13 cellular contexts compared by ENCODE assay signal in the genomic region with DNA sequence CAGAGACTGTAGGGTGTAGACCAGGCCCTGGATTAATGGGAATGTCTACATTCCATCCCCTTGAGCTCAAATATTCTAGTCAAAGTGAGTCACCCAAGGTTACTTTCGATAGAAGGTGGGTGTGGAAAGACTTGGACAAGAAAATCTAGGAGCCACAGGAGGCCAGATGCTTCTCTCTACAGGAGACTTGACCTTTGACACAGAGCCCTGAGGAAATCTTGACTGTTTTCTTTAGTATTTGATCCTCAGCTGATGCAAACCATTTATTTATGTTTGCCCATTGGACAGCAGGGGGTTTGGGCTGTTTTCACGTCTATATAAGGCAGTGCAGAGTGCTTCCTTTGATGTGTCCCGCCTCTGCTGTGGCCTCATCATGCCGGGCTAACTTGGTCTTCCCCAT. TPM values are rescaled to one million over a fixed set of nuclear protein-coding genes. Genes with fewer than 3 reads are reported as not detected.
DNase-seq lines count a peak whose midpoint lies in the region; ATAC-seq, FAIRE-seq and TF ChIP-seq lines count a peak whose summit lies in the region.
"Had no signal": no experiment of that assay in that cellular context is flagged by ENCODE, and none has a peak within 500 bp of the region (broad histone marks: within the 10 kb centered on the region; RNA-seq: fewer than 3 reads in every experiment).

No MANE protein-coding gene starts in this region.

- H3K9me3 ChIP-seq in Karpas-422 (ENCODE audit: low read length), result no peaks in the 10 kb centered on the region
- H3K9me3 ChIP-seq: ascending aorta, left ventricle myocardium inferior, ovary had no signal

- no peak overlapping the region for H3K9ac ChIP-seq in Karpas-422 (ENCODE audit: low read length)

- no peaks in the 10 kb centered on the region for H4K20me1 ChIP-seq in Karpas-422 (ENCODE audit: insufficient read depth, low read depth, low read length)

- H3K36me3 ChIP-seq in Karpas-422 (ENCODE audit: insufficient read depth, low read length), result no peaks in the 10 kb centered on the region
- H3K36me3 ChIP-seq in bronchial epithelial cell (ENCODE audit: control insufficient read depth, insufficient read depth, low read length), result no peaks in the 10 kb centered on the region
- H3K36me3 ChIP-seq: ascending aorta, left ventricle myocardium inferior, ovary had no signal

- DNase-seq in EH (ENCODE audit: low read depth) (peak; percentile 88), Karpas-422 (no peak), bronchial epithelial cell (ENCODE audit: low read depth) (peak; percentile 88), left kidney (ENCODE audit: low read depth, low spot score) (peak; percentile 11), mesenteric fat pad (ENCODE audit: low spot score) (no peak), NCI-H2171 treated with DMSO at 0.1 percent for 48 hours (lab: John Stamatoyannopoulos, UW) (no peak)
- DNase-seq: CD4-positive, alpha-beta memory T cell; left ventricle myocardium inferior; ovary had no signal

- H3K4me3 ChIP-seq in Karpas-422 (ENCODE audit: low read length), result no peak overlapping the region
- no peak overlapping the region for H3K4me3 ChIP-seq in bronchial epithelial cell (ENCODE audit: low read depth, low read length)
- H3K4me3 ChIP-seq: ascending aorta, left ventricle myocardium inferior, ovary had no signal

- peak overlapping the region; percentile 96 for H3K27ac ChIP-seq in Karpas-422 (ENCODE audit: low read length)
- H3K27ac ChIP-seq: ascending aorta, left ventricle myocardium inferior, ovary had no signal

- TF ChIP-seq CTCF in bronchial epithelial cell (IDR thresholded peaks at IDR 0.05; ENCODE audit: insufficient read depth, low read length, severe bottlenecking), result no peak

- no peaks in the 10 kb centered on the region for H3K27me3 ChIP-seq in Karpas-422 (ENCODE audit: low read length)
- H3K27me3 ChIP-seq in bronchial epithelial cell (ENCODE audit: control insufficient read depth, insufficient read depth, low read length), result no peaks in the 10 kb centered on the region
- H3K27me3 ChIP-seq: ascending aorta, ovary had no signal

- no peaks in the 10 kb centered on the region for H3K79me2 ChIP-seq in Karpas-422 (ENCODE audit: low read length)

- FAIRE-seq in bronchial epithelial cell (lab: Jason Lieb, UNC), result no peak
- FAIRE-seq: GM12891 had no signal

- ATAC-seq in GM21529 (IDR thresholded peaks at IDR 0.05; ENCODE audit: unreplicated experiment), result no peak
- no peak for ATAC-seq in HG02852 (IDR thresholded peaks at IDR 0.05; ENCODE audit: unreplicated experiment)

- H2AFZ ChIP-seq in Karpas-422 (ENCODE audit: low read length), result peak overlapping the region; percentile 76; the same call in 1 of the 2 replicates

- H3K9me2 ChIP-seq in Karpas-422 (replicated peaks; ENCODE audit: insufficient read depth, low read length), result no peaks in the 10 kb centered on the region

- no peak overlapping the region for H3K4me2 ChIP-seq in Karpas-422 (ENCODE audit: low read depth, low read length, poor library complexity, severe bottlenecking)

- peaks cover 39% of the 10 kb centered on the region for H3K4me1 ChIP-seq in Karpas-422 (ENCODE audit: low read length)
- H3K4me1 ChIP-seq: ascending aorta, left ventricle myocardium inferior had no signal

RNA-seq across cellular contexts. Expression of a gene that starts 15.7 kb away (rescaled TPM):
- 34.8 and 38.3 TPM in 2 replicates for total RNA-seq in Karpas-422 (2014; rRNA removed; shearing (Covaris generic); ENCODE audit: low replicate concordance)
- total RNA-seq in bronchial epithelial cell (5.8 and 8.1 TPM in 2 replicates), mesenteric fat pad (3.9 TPM)

RNA-seq across cellular contexts. Expression of a gene that starts 41.3 kb away (rescaled TPM):
- total RNA-seq in Karpas-422 (2014; rRNA removed; shearing (Covaris generic); ENCODE audit: low replicate concordance), result 242 and 276 TPM in 2 replicates
- total RNA-seq in bronchial epithelial cell (117 and 222 TPM in 2 replicates), mesenteric fat pad (116 TPM)

Comparison
In these comparisons a context has a peak if more than half of its experiments do, and no peak if none do; other contexts are left out.
1. DNase-seq: peak in EH (single experiment), bronchial epithelial cell (single experiment) and left kidney (single experiment); none in Karpas-422 (single experiment), mesenteric fat pad (single experiment) and NCI-H2171 treated with DMSO at 0.1 percent for 48 hours (single experiment).